In the genomic region with DNA sequence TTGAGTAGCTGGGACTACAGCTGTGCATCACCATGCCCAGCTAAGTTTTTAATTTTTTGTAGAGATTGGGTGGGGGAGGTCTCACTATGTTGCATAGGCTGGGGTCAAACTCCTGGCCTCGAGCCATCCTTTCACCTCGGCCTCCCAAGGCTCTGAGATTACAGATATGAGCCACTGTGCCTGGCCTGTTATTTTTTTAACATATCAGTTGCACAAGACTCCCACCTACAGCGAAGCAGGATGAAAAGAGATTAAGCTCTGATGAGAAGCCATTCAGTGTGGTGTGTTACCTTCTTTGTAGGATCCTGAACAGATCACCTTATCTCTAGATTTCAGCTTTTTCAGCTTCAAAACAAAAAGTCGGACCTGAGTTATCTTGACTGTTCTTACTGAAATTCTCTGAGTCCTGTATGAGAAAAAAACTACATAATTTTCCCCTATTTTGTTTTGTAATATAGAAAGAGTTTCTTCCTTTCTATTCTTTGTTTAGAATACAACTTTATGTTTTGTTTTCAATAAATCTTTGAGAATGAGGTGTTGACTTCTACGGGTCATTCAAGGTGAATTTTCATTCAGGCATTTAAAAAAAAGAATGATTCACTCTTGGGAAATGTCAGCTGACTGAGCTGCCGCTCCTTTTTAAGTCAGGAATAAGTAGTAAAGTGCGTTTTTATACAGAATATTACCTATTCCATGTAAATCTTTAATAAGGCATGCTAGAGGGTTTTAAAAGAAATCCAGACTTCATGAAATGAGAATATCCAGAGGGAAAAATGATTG, we compare ENCODE assay signal across 18 cellular contexts.
DNase-seq lines count a peak whose midpoint lies in the region; ATAC-seq and TF ChIP-seq lines count a peak whose summit lies in the region.
"Had no signal": no experiment of that assay in that cellular context is flagged by ENCODE, and none has a peak within 500 bp of the region (broad histone marks: within the 10 kb centered on the region; RNA-seq: fewer than 3 reads in every experiment).

No MANE protein-coding gene starts in this region.

- H3K27ac ChIP-seq in SK-N-SH (ENCODE audit: low read depth in 2 of 2, low read length in 1 of 2) (peak overlapping the region in 1 of 2 experiments; percentile 75; a peak in 2 of 4 replicates), brain microvascular endothelial cell (peak overlapping the region; percentile 56)
- H3K27ac ChIP-seq: 22Rv1, adrenal gland, dorsolateral prefrontal cortex had no signal

- TF ChIP-seq CTCF in SK-N-SH (IDR thresholded peaks at IDR 0.05) (no peak), brain microvascular endothelial cell (IDR thresholded peaks at IDR 0.05; ENCODE audit: low read depth, low read length, missing control alignments) (no peak)

- in situ Hi-C loops in brain microvascular endothelial cell (cut with HindIII; ENCODE audit: low pct_ligation_motif_present, low sequenced_read_pairs): no loop called here

- 2% methylated on average over 7 of the region's 7 CpGs for WGBS in SK-N-SH (ENCODE audit: low lambda C conversion rate)

- no peaks in the 10 kb centered on the region for H3K27me3 ChIP-seq in SK-N-SH (ENCODE audit: insufficient read depth)
- no peaks in the 10 kb centered on the region for H3K27me3 ChIP-seq in brain microvascular endothelial cell (replicated peaks)
- H3K27me3 ChIP-seq: adrenal gland had no signal

- H3K9ac ChIP-seq in SK-N-SH: peak overlapping the region; percentile 28; the same call in 1 of the 2 replicates

- TF ChIP-seq RAD21 in SK-N-SH (IDR thresholded peaks at IDR 0.05; ENCODE audit: low read length): no peak

- no peaks in the 10 kb centered on the region for H3K36me3 ChIP-seq in SK-N-SH (replicated peaks in 1 of 2; ENCODE audit: control insufficient read depth in 1 of 2, insufficient read depth in 2 of 2, low read length in 1 of 2)
- H3K36me3 ChIP-seq in brain microvascular endothelial cell (replicated peaks): no peaks in the 10 kb centered on the region
- H3K36me3 ChIP-seq: adrenal gland had no signal

- H2AFZ ChIP-seq in SK-N-SH (ENCODE audit: low read depth): peak overlapping the region; percentile 18; the same call in 1 of the 2 replicates

- TF ChIP-seq EP300 in SK-N-SH (IDR thresholded peaks at IDR 0.05; ENCODE audit: borderline replicate concordance in 1 of 2, low read depth in 1 of 2, low read length in 1 of 2): no peak

- TF ChIP-seq POLR2A in erythroblast (IDR thresholded peaks at IDR 0.05; ENCODE audit: low read length): no peak

- no peaks in the 10 kb centered on the region for H3K79me2 ChIP-seq in SK-N-SH (ENCODE audit: insufficient read depth)

- no peaks in the 10 kb centered on the region for H4K20me1 ChIP-seq in SK-N-SH (ENCODE audit: insufficient read depth)

- peak overlapping the region; percentile 28; the same call in 1 of the 2 replicates for H3K4me2 ChIP-seq in SK-N-SH

- DNase-seq in SK-N-SH: no peak
- DNase-seq in brain microvascular endothelial cell: no peak
- peak; percentile 71 for DNase-seq in kidney tubule cell (ENCODE audit: low spot score)
- no peak for DNase-seq in erythroblast (lab: John Stamatoyannopoulos, UW)
- DNase-seq in NK-92 (lab: John Stamatoyannopoulos, UW; ENCODE audit: unreplicated experiment): no peak
- DNase-seq in OCI-M2 (lab: John Stamatoyannopoulos, UW; ENCODE audit: unreplicated experiment): no peak
- DNase-seq: activated CD4-positive, alpha-beta T cell treated with anti-CD3 and anti-CD28 coated beads for 4 hours; activated T-cell treated with anti-CD3 and anti-CD28 coated beads, Interleukin-2, amount 50 U/mL, for 1 hour; dorsolateral prefrontal cortex; glutamatergic neuron; left ventricle myocardium superior; NCI-H1092; PC-3 had no signal

- H3F3A ChIP-seq in SK-N-SH (replicated peaks; ENCODE audit: insufficient read depth): no peaks in the 10 kb centered on the region

- POLR2A ChIA-PET in SK-N-SH (lab: Yijun Ruan, JAX): no interaction called here

- no peak for ATAC-seq in SK-N-SH treated with all-trans-retinoic acid at 6 μM for 48 hours
- ATAC-seq in HG03175 (IDR thresholded peaks at IDR 0.05; ENCODE audit: unreplicated experiment): no peak
- ATAC-seq: PC-3 had no signal

- no peaks in the 10 kb centered on the region for H3K9me2 ChIP-seq in SK-N-SH

- CTCF ChIA-PET in SK-N-SH (lab: Yijun Ruan, JAX): no interaction called here

- H3K4me1 ChIP-seq in SK-N-SH (ENCODE audit: control insufficient read depth in 1 of 2, insufficient read depth in 2 of 2, low read depth in 1 of 2, low read length in 1 of 2): no peaks in the 10 kb centered on the region
- H3K4me1 ChIP-seq: adrenal gland had no signal

- H3K9me3 ChIP-seq in SK-N-SH: no peaks in the 10 kb centered on the region
- H3K9me3 ChIP-seq: adrenal gland had no signal

- H3K4me3 ChIP-seq in SK-N-SH (ENCODE audit: low read depth in 2 of 2, low read length in 1 of 2) (peak overlapping the region in 1 of 2 experiments; percentile 20; a peak in 1 of 4 replicates), brain microvascular endothelial cell (ENCODE audit: low read depth, low read length) (no peak overlapping the region)
- H3K4me3 ChIP-seq: adrenal gland, dorsolateral prefrontal cortex, skin epidermis had no signal

TF ChIP-seq in SK-N-SH, 30 proteins besides CTCF, POLR2A, EP300 and RAD21:
- TF ChIP-seq JUND (IDR thresholded peaks at IDR 0.05) (peak; percentile 49), RXRA (IDR thresholded peaks at IDR 0.05; ENCODE audit: borderline replicate concordance, low read depth) (peak; percentile 46; the same call in 1 of the 2 replicates), FOSL2 (IDR thresholded peaks at IDR 0.05; ENCODE audit: borderline replicate concordance, low read depth) (peak; percentile 48; the same call in 1 of the 2 replicates), USF2 (IDR thresholded peaks at IDR 0.05; ENCODE audit: borderline replicate concordance, low read depth, low read length) (no peak), GATA2 (CRISPR knock-in tag; IDR thresholded peaks at IDR 0.05) (no peak)
- TF ChIP-seq, protein P1, sequence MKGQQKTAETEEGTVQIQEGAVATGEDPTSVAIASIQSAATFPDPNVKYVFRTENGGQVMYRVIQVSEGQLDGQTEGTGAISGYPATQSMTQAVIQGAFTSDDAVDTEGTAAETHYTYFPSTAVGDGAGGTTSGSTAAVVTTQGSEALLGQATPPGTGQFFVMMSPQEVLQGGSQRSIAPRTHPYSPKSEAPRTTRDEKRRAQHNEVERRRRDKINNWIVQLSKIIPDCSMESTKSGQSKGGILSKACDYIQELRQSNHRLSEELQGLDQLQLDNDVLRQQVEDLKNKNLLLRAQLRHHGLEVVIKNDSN (IDR thresholded peaks at IDR 0.05; ENCODE audit: borderline replicate concordance, low read depth): 0 out of 2 replicates have a peak, but pooled peaks have one; percentile 15

TF ChIP-seq in SK-N-SH treated with all-trans-retinoic acid at 6 μM for 48 hours, 23 proteins besides CTCF, POLR2A, EP300 and RAD21:
- TF ChIP-seq BACH2 (CRISPR knock-in tag; IDR thresholded peaks at IDR 0.05; ENCODE audit: borderline replicate concordance) (no peak), ZNF70 (CRISPR knock-in tag; IDR thresholded peaks at IDR 0.05) (no peak), PPARA (CRISPR knock-in tag; IDR thresholded peaks at IDR 0.05; ENCODE audit: borderline replicate concordance) (no peak), ARNTL (CRISPR knock-in tag; IDR thresholded peaks at IDR 0.05; ENCODE audit: borderline replicate concordance, low read depth) (no peak), SNAI2 (CRISPR knock-in tag; IDR thresholded peaks at IDR 0.05) (no peak), TOX (CRISPR knock-in tag; IDR thresholded peaks at IDR 0.05; ENCODE audit: borderline replicate concordance) (no peak), ZC3H10 (CRISPR knock-in tag; IDR thresholded peaks at IDR 0.05) (no peak), CSRNP3 (CRISPR knock-in tag; IDR thresholded peaks at IDR 0.05) (no peak), ZFP30 (CRISPR knock-in tag; IDR thresholded peaks at IDR 0.05) (no peak), ESRRG (CRISPR knock-in tag; IDR thresholded peaks at IDR 0.05) (no peak)
- TF ChIP-seq, protein P2, sequence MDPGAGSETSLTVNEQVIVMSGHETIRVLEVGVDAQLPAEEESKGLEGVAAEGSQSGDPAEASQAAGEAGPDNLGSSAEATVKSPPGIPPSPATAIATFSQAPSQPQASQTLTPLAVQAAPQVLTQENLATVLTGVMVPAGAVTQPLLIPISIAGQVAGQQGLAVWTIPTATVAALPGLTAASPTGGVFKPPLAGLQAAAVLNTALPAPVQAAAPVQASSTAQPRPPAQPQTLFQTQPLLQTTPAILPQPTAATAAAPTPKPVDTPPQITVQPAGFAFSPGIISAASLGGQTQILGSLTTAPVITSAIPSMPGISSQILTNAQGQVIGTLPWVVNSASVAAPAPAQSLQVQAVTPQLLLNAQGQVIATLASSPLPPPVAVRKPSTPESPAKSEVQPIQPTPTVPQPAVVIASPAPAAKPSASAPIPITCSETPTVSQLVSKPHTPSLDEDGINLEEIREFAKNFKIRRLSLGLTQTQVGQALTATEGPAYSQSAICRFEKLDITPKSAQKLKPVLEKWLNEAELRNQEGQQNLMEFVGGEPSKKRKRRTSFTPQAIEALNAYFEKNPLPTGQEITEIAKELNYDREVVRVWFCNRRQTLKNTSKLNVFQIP (CRISPR knock-in tag; IDR thresholded peaks at IDR 0.05; ENCODE audit: borderline replicate concordance, low read depth): no peak
